In the genomic region with DNA sequence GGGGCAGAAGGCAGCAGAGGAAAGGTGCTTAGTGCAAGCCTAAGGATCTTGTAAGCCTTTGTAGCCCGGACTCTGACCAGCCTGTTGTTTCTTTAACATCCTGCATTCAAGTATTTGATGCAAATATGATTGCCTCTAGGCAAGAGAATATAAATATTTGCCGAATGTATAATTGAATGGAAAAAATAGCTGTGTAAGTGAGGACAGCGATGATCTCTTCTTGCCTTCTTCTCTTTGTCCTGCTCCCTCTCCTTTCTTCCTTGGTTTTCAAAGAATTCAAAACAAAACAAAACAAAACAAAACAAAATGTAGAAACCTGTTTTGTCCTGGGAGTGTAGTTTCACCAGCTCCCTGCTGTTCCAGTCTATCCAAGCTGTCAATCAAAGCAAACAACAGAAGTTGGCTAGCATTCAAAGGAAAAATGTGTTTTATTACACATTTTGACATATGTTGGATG, we compare ENCODE assay signal across 9 cellular contexts.
DNase-seq lines count a peak whose midpoint lies in the region; ATAC-seq and TF ChIP-seq lines count a peak whose summit lies in the region.
"Had no signal": no experiment of that assay in that cellular context is flagged by ENCODE, and none has a peak within 500 bp of the region (broad histone marks: within the 10 kb centered on the region; RNA-seq: fewer than 3 reads in every experiment).

No MANE protein-coding gene starts in this region.

- H3K9me3 ChIP-seq in esophagus (ENCODE audit: control insufficient read depth in 2 of 2, insufficient read depth in 1 of 2, low read depth in 1 of 2, low read length in 1 of 2) (no peaks in the 10 kb centered on the region), left ventricle myocardium inferior (replicated peaks) (no peaks in the 10 kb centered on the region)
- no peaks in the 10 kb centered on the region for H3K9me3 ChIP-seq in CD8-positive, alpha-beta T cell (ENCODE audit: low read length)

- no peak overlapping the region for H3K4me3 Mint-ChIP-seq in CD8-positive, alpha-beta T cell

- POLR2A ChIA-PET in HEK293T (lab: Yijun Ruan, JAX), result no interaction called here
- POLR2A ChIA-PET in CD8-positive, alpha-beta T cell (lab: Charles Lee), result no interaction called here

- TF ChIP-seq CTCF in left ventricle myocardium inferior (IDR thresholded peaks at IDR 0.05; ENCODE audit: borderline replicate concordance), result no peak
- TF ChIP-seq CTCF in CD8-positive, alpha-beta T cell (IDR thresholded peaks at IDR 0.05), result no peak

- no peak overlapping the region for H3K27ac Mint-ChIP-seq in CD8-positive, alpha-beta T cell

- peaks cover 0 to 7% of the 10 kb centered on the region in 2 donors for H3K4me1 ChIP-seq in esophagus (ENCODE audit: control insufficient read depth in 2 of 2, insufficient read depth in 2 of 2, low read length in 1 of 2)
- peaks cover 6% of the 10 kb centered on the region for H3K4me1 ChIP-seq in left ventricle myocardium inferior
- H3K4me1 ChIP-seq in CD8-positive, alpha-beta T cell (ENCODE audit: insufficient read depth, low read length), result no peaks in the 10 kb centered on the region

- no peaks in the 10 kb centered on the region for H3K9me3 Mint-ChIP-seq in CD8-positive, alpha-beta T cell

- peaks cover 18% of the 10 kb centered on the region for H3K27me3 Mint-ChIP-seq in CD8-positive, alpha-beta T cell (ENCODE audit: low read depth)

- CTCF ChIA-PET in HEK293T (lab: Yijun Ruan, JAX), result no interaction called here
- CTCF ChIA-PET in CD8-positive, alpha-beta T cell (lab: Charles Lee), result no interaction called here

- H3K27me3 ChIP-seq in esophagus (ENCODE audit: control insufficient read depth in 1 of 2, insufficient read depth in 2 of 2, low read length in 2 of 2) (no peaks in the 10 kb centered on the region), left ventricle myocardium inferior (ENCODE audit: low read depth) (no peaks in the 10 kb centered on the region)
- no peaks in the 10 kb centered on the region for H3K27me3 ChIP-seq in CD8-positive, alpha-beta T cell (ENCODE audit: insufficient read depth, low read length)

- intact Hi-C loops in left ventricle myocardium inferior (cut with micrococcal nuclease), result no loop called here
- intact Hi-C loops in CD8-positive, alpha-beta T cell (cut with DNase I, micrococcal nuclease), result no loop called here

- H3K27ac ChIP-seq in esophagus (ENCODE audit: low read depth in 2 of 2, low read length in 1 of 2) (peak overlapping the region; percentile 66 to 83), left ventricle myocardium inferior (replicated peaks) (no peak overlapping the region)
- H3K27ac ChIP-seq in CD8-positive, alpha-beta T cell (ENCODE audit: low read depth, low read length), result no peak overlapping the region

- WGBS in esophagus, 2 donors, result 24 to 49% methylated on average over 3 of the region's 3 CpGs

- no peaks in the 10 kb centered on the region for H3K4me1 Mint-ChIP-seq in CD8-positive, alpha-beta T cell (ENCODE audit: low read depth)

- H3K36me3 ChIP-seq in esophagus (ENCODE audit: control insufficient read depth in 2 of 2, insufficient read depth in 2 of 2, low read length in 1 of 2) (no peaks in the 10 kb centered on the region), left ventricle myocardium inferior (no peaks in the 10 kb centered on the region)
- no peaks in the 10 kb centered on the region for H3K36me3 ChIP-seq in CD8-positive, alpha-beta T cell (ENCODE audit: insufficient read depth, low read length)

- H3K36me3 Mint-ChIP-seq in CD8-positive, alpha-beta T cell, result no peaks in the 10 kb centered on the region

- DNase-seq in HEK293T (ENCODE audit: extremely low spot score) (no peak), NCI-H526 (lab: John Stamatoyannopoulos, UW) (peak; percentile 65 to 78), retina (peak; percentile 40), left ventricle myocardium inferior (no peak), NCI-H1436 (lab: John Stamatoyannopoulos, UW) (no peak)
- DNase-seq in CD8-positive, alpha-beta T cell, result no peak
- DNase-seq: amygdala had no signal

- ATAC-seq in HG03439 (IDR thresholded peaks at IDR 0.05; ENCODE audit: unreplicated experiment), result no peak
- no peak for ATAC-seq in CD8-positive, alpha-beta T cell

- H3K4me3 ChIP-seq in esophagus (ENCODE audit: low read depth in 1 of 2, low read length in 2 of 2) (no peak overlapping the region), left ventricle myocardium inferior (no peak overlapping the region)
- no peak overlapping the region for H3K4me3 ChIP-seq in CD8-positive, alpha-beta T cell (ENCODE audit: low read depth, low read length)

TF ChIP-seq in HEK293T, 16 proteins besides CTCF, POLR2A, EP300 and RAD21:
- no peak for TF ChIP-seq ZNF384 (IDR thresholded peaks at IDR 0.05)
- TF ChIP-seq SUZ12 (IDR thresholded peaks at IDR 0.05), result no peak
- TF ChIP-seq, protein P1, sequence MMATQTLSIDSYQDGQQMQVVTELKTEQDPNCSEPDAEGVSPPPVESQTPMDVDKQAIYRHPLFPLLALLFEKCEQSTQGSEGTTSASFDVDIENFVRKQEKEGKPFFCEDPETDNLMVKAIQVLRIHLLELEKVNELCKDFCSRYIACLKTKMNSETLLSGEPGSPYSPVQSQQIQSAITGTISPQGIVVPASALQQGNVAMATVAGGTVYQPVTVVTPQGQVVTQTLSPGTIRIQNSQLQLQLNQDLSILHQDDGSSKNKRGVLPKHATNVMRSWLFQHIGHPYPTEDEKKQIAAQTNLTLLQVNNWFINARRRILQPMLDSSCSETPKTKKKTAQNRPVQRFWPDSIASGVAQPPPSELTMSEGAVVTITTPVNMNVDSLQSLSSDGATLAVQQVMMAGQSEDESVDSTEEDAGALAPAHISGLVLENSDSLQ (IDR thresholded peaks at IDR 0.05), result peak; percentile 94
- TF ChIP-seq HDGF (IDR thresholded peaks at IDR 0.05; ENCODE audit: borderline replicate concordance), result no peak
- TF ChIP-seq LEF1 (IDR thresholded peaks at IDR 0.05; ENCODE audit: borderline replicate concordance), result no peak

Comparison
In these comparisons a context has a peak if more than half of its experiments do, and no peak if none do; other contexts are left out.
1. DNase-seq: peak in NCI-H526 (2 of 2) and retina (single experiment); none in HEK293T (single experiment), left ventricle myocardium inferior (single experiment), NCI-H1436 (single experiment) and CD8-positive, alpha-beta T cell (0 of 7).
2. H3K27ac ChIP-seq: peak in esophagus (2 of 2); none in left ventricle myocardium inferior (single experiment) and CD8-positive, alpha-beta T cell (single experiment).